Comparison of ENCODE assay signal across 12 cellular contexts in genomic region chrX:136714626-136715599, GRCh38.
A peak's percentile ranks its signal among the peaks of the same experiment; 100 is the strongest.
DNase-seq lines count a peak whose midpoint lies in the region; ATAC-seq, FAIRE-seq and TF ChIP-seq lines count a peak whose summit lies in the region.
"Had no signal": no experiment of that assay in that cellular context is flagged by ENCODE, and none has a peak within 500 bp of the region (broad histone marks: within the 10 kb centered on the region; RNA-seq: fewer than 3 reads in every experiment).

No MANE protein-coding gene starts in this region.

- peak overlapping the region; percentile 73 for H3K4me3 Mint-ChIP-seq in activated naive CD8-positive, alpha-beta T cell
- H3K4me3 Mint-ChIP-seq in GM23338 = no peak overlapping the region
- no peak overlapping the region for H3K4me3 Mint-ChIP-seq in progenitor cell of endocrine pancreas (ENCODE audit: low read depth)

- H3K27ac Mint-ChIP-seq in activated naive CD8-positive, alpha-beta T cell = peak overlapping the region; percentile 86
- H3K27ac Mint-ChIP-seq in GM23338 = no peak overlapping the region
- no peak overlapping the region for H3K27ac Mint-ChIP-seq in progenitor cell of endocrine pancreas

- no peak overlapping the region for H3K4me2 ChIP-seq in GM23338

- peaks cover 68% of the 10 kb centered on the region for H3K4me1 Mint-ChIP-seq in activated naive CD8-positive, alpha-beta T cell (ENCODE audit: low read depth)
- peaks cover 8% of the 10 kb centered on the region; the same call in 2 of the 3 replicates for H3K4me1 Mint-ChIP-seq in GM23338
- H3K4me1 Mint-ChIP-seq in progenitor cell of endocrine pancreas (ENCODE audit: low read depth) = no peaks in the 10 kb centered on the region

- H3K27ac ChIP-seq in GM23338 (ENCODE audit: low read depth) = no peak overlapping the region
- H3K27ac ChIP-seq: foreskin keratinocyte had no signal

- no peak for TF ChIP-seq POLR2A in GM12892 (IDR thresholded peaks at IDR 0.05; ENCODE audit: low read depth, low read length)

- H3K27me3 ChIP-seq in GM23338 (ENCODE audit: insufficient read depth) = no peaks in the 10 kb centered on the region
- H3K27me3 ChIP-seq: foreskin keratinocyte had no signal

- peaks cover 6% of the 10 kb centered on the region; the same call in 1 of the 2 replicates for H3K4me1 ChIP-seq in GM23338 (ENCODE audit: insufficient read depth)
- H3K4me1 ChIP-seq: foreskin keratinocyte had no signal

- DNase-seq in GM12892 (ENCODE audit: insufficient read length) = no peak
- peak; percentile 7 for DNase-seq in GM20000 (ENCODE audit: low spot score)
- DNase-seq in GM23338 (ENCODE audit: low spot score) = no peak
- DNase-seq in progenitor cell of endocrine pancreas (ENCODE audit: low spot score, unreplicated experiment) = no peak
- DNase-seq in DMS53 treated with DMSO at 0.1 percent for 48 hours (lab: John Stamatoyannopoulos, UW; ENCODE audit: unreplicated experiment) = no peak
- DNase-seq in NCI-H748 treated with DMSO at 0.1 percent for 48 hours (lab: John Stamatoyannopoulos, UW) = no peak
- DNase-seq: activated effector memory CD4-positive, alpha-beta T cell treated with Interleukin-2 at 50 U/mL for 16 hours; foreskin keratinocyte; NCI-H2081 treated with DMSO at 0.1 percent for 48 hours; retina had no signal

- no peak overlapping the region for H2AFZ ChIP-seq in GM23338

- ATAC-seq in HG03280 (IDR thresholded peaks at IDR 0.05; ENCODE audit: unreplicated experiment) (peak; percentile 88), GM23338 (no peak)
- ATAC-seq: foreskin keratinocyte had no signal

- FAIRE-seq in GM12892 (lab: Jason Lieb, UNC) = peak; percentile 61

- no peaks in the 10 kb centered on the region for H3K79me2 ChIP-seq in GM23338 (replicated peaks; ENCODE audit: insufficient read depth)

- no peaks in the 10 kb centered on the region for H3F3A ChIP-seq in GM23338 (replicated peaks; ENCODE audit: low read depth)

- no peaks in the 10 kb centered on the region for H3K36me3 ChIP-seq in GM23338 (ENCODE audit: insufficient read depth)

- H3K4me3 ChIP-seq in GM23338 = no peak overlapping the region

- no peaks in the 10 kb centered on the region for H3K27me3 Mint-ChIP-seq in activated naive CD8-positive, alpha-beta T cell
- H3K27me3 Mint-ChIP-seq in GM23338 (ENCODE audit: insufficient read depth, low read depth, poor library complexity) (no peaks in the 10 kb centered on the region), progenitor cell of endocrine pancreas (no peaks in the 10 kb centered on the region)

- H3K9me2 ChIP-seq in GM23338 (ENCODE audit: insufficient read depth) = no peaks in the 10 kb centered on the region

- no peaks in the 10 kb centered on the region for H3K9me3 Mint-ChIP-seq in activated naive CD8-positive, alpha-beta T cell (ENCODE audit: low read depth)
- no peaks in the 10 kb centered on the region for H3K9me3 Mint-ChIP-seq in GM23338
- peaks cover 3% of the 10 kb centered on the region for H3K9me3 Mint-ChIP-seq in progenitor cell of endocrine pancreas (ENCODE audit: low read depth)

- no peaks in the 10 kb centered on the region for H4K20me1 ChIP-seq in GM23338 (replicated peaks; ENCODE audit: insufficient read depth)

- TF ChIP-seq CTCF in GM20000 (IDR thresholded peaks at IDR 0.05; ENCODE audit: extremely low read depth, missing control alignments) (no peak), GM23338 (conservative IDR thresholded peaks at IDR 0.05; ENCODE audit: low read depth in 2 of 2) (no peak), progenitor cell of endocrine pancreas (IDR thresholded peaks at IDR 0.05; ENCODE audit: unreplicated experiment) (no peak)

- H3K36me3 Mint-ChIP-seq in activated naive CD8-positive, alpha-beta T cell = peaks cover under 1% of the 10 kb centered on the region
- no peaks in the 10 kb centered on the region for H3K36me3 Mint-ChIP-seq in GM23338 (ENCODE audit: low read depth)
- H3K36me3 Mint-ChIP-seq in progenitor cell of endocrine pancreas (ENCODE audit: insufficient read depth) = no peaks in the 10 kb centered on the region

TF ChIP-seq in GM23338, 12 proteins besides CTCF, POLR2A, EP300 and RAD21:
- TF ChIP-seq NANOG (IDR thresholded peaks at IDR 0.05; ENCODE audit: borderline replicate concordance) = no peak
- TF ChIP-seq POLR2AphosphoS5 (IDR thresholded peaks at IDR 0.05; ENCODE audit: low read depth) = no peak
- TF ChIP-seq ZNF331 (CRISPR knock-in tag; IDR thresholded peaks at IDR 0.05; ENCODE audit: low read depth) = no peak
- no peak for TF ChIP-seq ZNF114 (CRISPR knock-in tag; IDR thresholded peaks at IDR 0.05)
- no peak for TF ChIP-seq REST (IDR thresholded peaks at IDR 0.05; ENCODE audit: unreplicated experiment)
- no peak for TF ChIP-seq EZH2 (IDR thresholded peaks at IDR 0.05; ENCODE audit: low read depth, unreplicated experiment)
